ENCODE assay signal across 28 cellular contexts in genomic region chr14:34673702-34674101, GRCh38.
"Had no signal": no experiment of that assay in that cellular context is flagged by ENCODE, and none has a peak within 500 bp of the region (broad histone marks: within the 10 kb centered on the region; RNA-seq: fewer than 3 reads in every experiment).

No MANE protein-coding gene starts in this region.

- H3K36me3 ChIP-seq: ascending aorta, breast epithelium, cardiac muscle cell, colonic mucosa had no signal

- H3K27me3 ChIP-seq: ascending aorta, breast epithelium, cardiac muscle cell, colonic mucosa had no signal

- DNase-seq: activated CD4-positive, alpha-beta memory T cell treated with anti-CD3 and anti-CD28 coated beads, Interleukin-2, amount 10 ng/mL, durations not matched to agents 7 days and 5 days; activated CD4-positive, alpha-beta T cell treated with anti-CD3 and anti-CD28 coated beads for 1 hour; activated CD4-positive, alpha-beta T cell treated with anti-CD3 and anti-CD28 coated beads for 4 hours; activated CD4-positive, alpha-beta T cell treated with anti-CD3 and anti-CD28 coated beads, Interleukin-2, amount 10 ng/mL, durations not matched to agents 7 days and 5 days; activated CD4-positive, alpha-beta T cell treated with anti-CD3 and anti-CD28 coated beads, Interleukin-2, amount 50 U/mL, for 4 hours; activated CD8-positive, alpha-beta memory T cell treated with anti-CD3 and anti-CD28 coated beads, Interleukin-2, amount 50 U/mL, for 48 hours; activated gamma-delta T cell; activated naive CD4-positive, alpha-beta T cell; activated naive CD4-positive, alpha-beta T cell treated with anti-CD3 and anti-CD28 coated beads, Interleukin-2, amount 10 ng/mL, durations not matched to agents 7 days and 5 days; activated naive CD8-positive, alpha-beta T cell treated with anti-CD3 and anti-CD28 coated beads, Interleukin-2, amount 10 ng/mL, durations not matched to agents 7 days and 5 days; activated T-cell treated with anti-CD3 and anti-CD28 coated beads for 4 hours; activated T-cell treated with anti-CD3 and anti-CD28 coated beads, Interleukin-2, amount 50 U/mL, for 24 hours; activated T-cell treated with anti-CD3 and anti-CD28 coated beads, Interleukin-2, amount 50 U/mL, for 72 hours; central memory CD4-positive, alpha-beta T cell; cerebellar nuclear complex; colonic mucosa; effector memory CD4-positive, alpha-beta T cell; endodermal cell; foreskin fibroblast; head of caudate nucleus; T-helper 2 cell had no signal

- ATAC-seq: activated naive CD4-positive, alpha-beta T cell treated with anti-CD3 and anti-CD28 coated beads, Interleukin-2, amount 50 U/mL, for 72 hours; activated T-cell treated with anti-CD3 and anti-CD28 coated beads, Interleukin-2, amount 50 U/mL, for 72 hours; esophagus mucosa had no signal

- H3K4me1 Mint-ChIP-seq: activated CD4-positive, alpha-beta T cell treated with anti-CD3 and anti-CD28 coated beads, Interleukin-2, amount 10 ng/mL, durations not matched to agents 7 days and 5 days; activated naive CD4-positive, alpha-beta T cell treated with anti-CD3 and anti-CD28 coated beads, Interleukin-2, amount 10 ng/mL, durations not matched to agents 7 days and 5 days had no signal

- H3K27ac Mint-ChIP-seq: activated CD4-positive, alpha-beta memory T cell treated with anti-CD3 and anti-CD28 coated beads, Interleukin-2, amount 10 ng/mL, durations not matched to agents 7 days and 5 days; activated CD4-positive, alpha-beta T cell treated with anti-CD3 and anti-CD28 coated beads, Interleukin-2, amount 10 ng/mL, durations not matched to agents 7 days and 5 days; activated naive CD4-positive, alpha-beta T cell treated with anti-CD3 and anti-CD28 coated beads, Interleukin-2, amount 10 ng/mL, durations not matched to agents 7 days and 5 days; activated naive CD4-positive, alpha-beta T cell treated with anti-CD3 and anti-CD28 coated beads, Interleukin-2, amount 50 U/mL, for 72 hours; activated naive CD8-positive, alpha-beta T cell treated with anti-CD3 and anti-CD28 coated beads, Interleukin-2, amount 10 ng/mL, durations not matched to agents 7 days and 5 days; activated T-cell treated with anti-CD3 and anti-CD28 coated beads, Interleukin-2, amount 50 U/mL, for 24 hours; brain; endodermal cell had no signal

- H3K4me3 Mint-ChIP-seq: activated CD4-positive, alpha-beta memory T cell treated with anti-CD3 and anti-CD28 coated beads, Interleukin-2, amount 10 ng/mL, durations not matched to agents 7 days and 5 days; activated CD4-positive, alpha-beta T cell treated with anti-CD3 and anti-CD28 coated beads, Interleukin-2, amount 10 ng/mL, durations not matched to agents 7 days and 5 days; activated naive CD4-positive, alpha-beta T cell treated with anti-CD3 and anti-CD28 coated beads, Interleukin-2, amount 10 ng/mL, durations not matched to agents 7 days and 5 days; activated naive CD8-positive, alpha-beta T cell treated with anti-CD3 and anti-CD28 coated beads, Interleukin-2, amount 10 ng/mL, durations not matched to agents 7 days and 5 days; activated T-cell treated with anti-CD3 and anti-CD28 coated beads, Interleukin-2, amount 50 U/mL, for 24 hours; activated T-cell treated with anti-CD3 and anti-CD28 coated beads, Interleukin-2, amount 50 U/mL, for 72 hours; brain; endodermal cell had no signal

- H3K4me3 ChIP-seq: ascending aorta, breast epithelium, cardiac muscle cell, colonic mucosa had no signal

- H3K36me3 Mint-ChIP-seq: activated naive CD4-positive, alpha-beta T cell treated with anti-CD3 and anti-CD28 coated beads, Interleukin-2, amount 10 ng/mL, durations not matched to agents 7 days and 5 days; activated naive CD4-positive, alpha-beta T cell treated with anti-CD3 and anti-CD28 coated beads, Interleukin-2, amount 50 U/mL, for 72 hours; activated naive CD8-positive, alpha-beta T cell treated with anti-CD3 and anti-CD28 coated beads, Interleukin-2, amount 10 ng/mL, durations not matched to agents 7 days and 5 days; brain had no signal

- H3K27me3 Mint-ChIP-seq: activated CD4-positive, alpha-beta memory T cell treated with anti-CD3 and anti-CD28 coated beads, Interleukin-2, amount 10 ng/mL, durations not matched to agents 7 days and 5 days; activated CD4-positive, alpha-beta T cell treated with anti-CD3 and anti-CD28 coated beads, Interleukin-2, amount 10 ng/mL, durations not matched to agents 7 days and 5 days; activated naive CD4-positive, alpha-beta T cell treated with anti-CD3 and anti-CD28 coated beads, Interleukin-2, amount 10 ng/mL, durations not matched to agents 7 days and 5 days; activated T-cell treated with anti-CD3 and anti-CD28 coated beads, Interleukin-2, amount 50 U/mL, for 24 hours had no signal

- H3K27ac ChIP-seq: ascending aorta, breast epithelium, cardiac muscle cell, colonic mucosa had no signal

- FAIRE-seq: frontal cortex had no signal

- H3K9me3 Mint-ChIP-seq: activated CD4-positive, alpha-beta memory T cell treated with anti-CD3 and anti-CD28 coated beads, Interleukin-2, amount 10 ng/mL, durations not matched to agents 7 days and 5 days; activated CD4-positive, alpha-beta T cell treated with anti-CD3 and anti-CD28 coated beads, Interleukin-2, amount 10 ng/mL, durations not matched to agents 7 days and 5 days; activated naive CD4-positive, alpha-beta T cell treated with anti-CD3 and anti-CD28 coated beads, Interleukin-2, amount 10 ng/mL, durations not matched to agents 7 days and 5 days; activated naive CD4-positive, alpha-beta T cell treated with anti-CD3 and anti-CD28 coated beads, Interleukin-2, amount 50 U/mL, for 72 hours; activated naive CD8-positive, alpha-beta T cell treated with anti-CD3 and anti-CD28 coated beads, Interleukin-2, amount 10 ng/mL, durations not matched to agents 7 days and 5 days; activated T-cell treated with anti-CD3 and anti-CD28 coated beads, Interleukin-2, amount 50 U/mL, for 24 hours; activated T-cell treated with anti-CD3 and anti-CD28 coated beads, Interleukin-2, amount 50 U/mL, for 72 hours; brain; endodermal cell had no signal

- H3K4me1 ChIP-seq: ascending aorta, breast epithelium, colonic mucosa had no signal

- H3K9me3 ChIP-seq: ascending aorta, breast epithelium, colonic mucosa had no signal
